ENCODE assay signal across 34 cellular contexts in genomic region chr15:47784820-47785219, GRCh38.
"Had no signal": no experiment of that assay in that cellular context is flagged by ENCODE, and none has a peak within 500 bp of the region (broad histone marks: within the 10 kb centered on the region; RNA-seq: fewer than 3 reads in every experiment).

No MANE protein-coding gene starts in this region.

- H3K9me3 ChIP-seq: MG63 had no signal

- DNase-seq: Karpas-422, Kasumi-1, MG63, MM.1S, MV-4-11, NCI-H1048, NCI-H1092, NCI-H1092 treated with DMSO at 0.1 percent for 48 hours, NCI-H1105, NCI-H1105 treated with DMSO at 0.1 percent for 48 hours, NCI-H1417, NCI-H1417 treated with DMSO at 0.1 percent for 48 hours, NCI-H1436, NCI-H1436 treated with DMSO at 0.1 percent for 48 hours, NCI-H146, NCI-H1694, NCI-H1694 treated with DMSO at 0.1 percent for 48 hours, NCI-H187, NCI-H187 treated with DMSO at 0.1 percent for 48 hours, NCI-H1930, NCI-H2029, NCI-H2029 treated with DMSO at 0.1 percent for 48 hours, NCI-H2081, NCI-H2081 treated with DMSO at 0.1 percent for 48 hours, NCI-H2107, NCI-H2171, NCI-H2171 treated with DMSO at 0.1 percent for 48 hours, NCI-H2227 treated with DMSO at 0.1 percent for 48 hours, NCI-H226, NCI-H345, NCI-H446, NCI-H446 treated with DMSO at 0.1 percent for 48 hours, NCI-H510A, NCI-H510A treated with DMSO at 0.1 percent for 48 hours had no signal

- H3K4me3 ChIP-seq: MG63 had no signal

- H3K27me3 ChIP-seq: MG63 had no signal

- H3K36me3 ChIP-seq: MG63 had no signal
